In genomic region chr1:82517586-82517985, GRCh38 we compare ENCODE assay signal across 10 cellular contexts.
DNase-seq lines count a peak whose midpoint lies in the region; ATAC-seq and TF ChIP-seq lines count a peak whose summit lies in the region.
"Had no signal": no experiment of that assay in that cellular context is flagged by ENCODE, and none has a peak within 500 bp of the region (broad histone marks: within the 10 kb centered on the region; RNA-seq: fewer than 3 reads in every experiment).

No MANE protein-coding gene starts in this region.

- DNase-seq in SK-MEL-5 (ENCODE audit: low read depth, low spot score) (peak; percentile 40), fibroblast of mammary gland (ENCODE audit: low read depth) (peak; percentile 26), right lobe of liver (peak in 1 of 3 donors; percentile 51), upper lobe of right lung (no peak), DMS 273 treated with DMSO at 0.1 percent for 48 hours (lab: John Stamatoyannopoulos, UW) (no peak), MCF 10A (ENCODE audit: unreplicated experiment) (no peak)
- DNase-seq in naive thymus-derived CD4-positive, alpha-beta T cell: no peak
- DNase-seq: activated T-cell treated with anti-CD3 and anti-CD28 coated beads, Interleukin-2, amount 50 U/mL, for 4 hours; NCI-H510A had no signal

- no peaks in the 10 kb centered on the region for H3K4me1 Mint-ChIP-seq in naive thymus-derived CD4-positive, alpha-beta T cell
- no peaks in the 10 kb centered on the region for H3K4me1 Mint-ChIP-seq in MCF 10A (ENCODE audit: insufficient read depth, unreplicated experiment)

- CTCF ChIA-PET in naive thymus-derived CD4-positive, alpha-beta T cell (lab: Charles Lee): no interaction called here
- CTCF ChIA-PET in MCF 10A (lab: Yijun Ruan, JAX): interaction anchor here (0.6 to 1.1 kb wide), 4 partner anchors 10 to 257 kb away, joined by 3 to 4 read pairs (median 3); no protein-coding TSS in a partner anchor

- POLR2A ChIA-PET in naive thymus-derived CD4-positive, alpha-beta T cell (lab: Charles Lee): no interaction called here
- POLR2A ChIA-PET in MCF 10A (lab: Yijun Ruan, JAX): interaction anchor here (1.5 kb wide), 1 partner anchor 12 kb away, joined by 3 read pairs; no protein-coding TSS in a partner anchor

- H3K27ac ChIP-seq in right lobe of liver: no peak overlapping the region
- no peak overlapping the region for H3K27ac ChIP-seq in upper lobe of right lung
- no peak overlapping the region for H3K27ac ChIP-seq in naive thymus-derived CD4-positive, alpha-beta T cell (ENCODE audit: low read depth, low read length)

- no peaks in the 10 kb centered on the region for H3K27me3 ChIP-seq in right lobe of liver
- no peaks in the 10 kb centered on the region for H3K27me3 ChIP-seq in upper lobe of right lung
- no peaks in the 10 kb centered on the region for H3K27me3 ChIP-seq in naive thymus-derived CD4-positive, alpha-beta T cell (ENCODE audit: control insufficient read depth in 2 of 2, insufficient read depth in 2 of 2, low read length in 2 of 2)

- no peak overlapping the region for H3K27ac Mint-ChIP-seq in naive thymus-derived CD4-positive, alpha-beta T cell
- H3K27ac Mint-ChIP-seq in MCF 10A (ENCODE audit: low read depth, unreplicated experiment): no peak overlapping the region
- H3K27ac Mint-ChIP-seq: T-helper 2 cell treated with Interferon-gamma antibody and Interleukin-4, amounts not matched to agents 5 μg/mL and 100 μg/mL, for 36 hours had no signal

- in situ Hi-C loops in SK-MEL-5 (cut with HindIII; ENCODE audit: low pct_unique_long_range_greater_than_20kb, low sequenced_read_pairs): no loop called here

- BruUV-seq in MCF 10A (replicated peaks; lab: Mats Ljungman, UMichigan): no TSS peak

- peaks cover 0 to 11% (median 2%) of the 10 kb centered on the region in 4 donors for H3K4me1 ChIP-seq in right lobe of liver
- H3K4me1 ChIP-seq in upper lobe of right lung: no peaks in the 10 kb centered on the region
- H3K4me1 ChIP-seq in naive thymus-derived CD4-positive, alpha-beta T cell (ENCODE audit: control insufficient read depth in 2 of 2, insufficient read depth in 2 of 2, low read length in 2 of 2): no peaks in the 10 kb centered on the region

- H3K4me3 ChIP-seq in fibroblast of mammary gland (ENCODE audit: control insufficient read depth, low read depth, low read length) (no peak overlapping the region), right lobe of liver (no peak overlapping the region), upper lobe of right lung (no peak overlapping the region)
- no peak overlapping the region for H3K4me3 ChIP-seq in naive thymus-derived CD4-positive, alpha-beta T cell (ENCODE audit: low read length)

- H3K36me3 Mint-ChIP-seq in naive thymus-derived CD4-positive, alpha-beta T cell: no peaks in the 10 kb centered on the region
- H3K36me3 Mint-ChIP-seq in MCF 10A (ENCODE audit: insufficient read depth, unreplicated experiment): no peaks in the 10 kb centered on the region

- intact Hi-C loops in right lobe of liver (cut with DNase I): no loop called here
- intact Hi-C loops in upper lobe of right lung (cut with DNase I): no loop called here
- intact Hi-C loops in naive thymus-derived CD4-positive, alpha-beta T cell (cut with micrococcal nuclease): no loop called here
- intact Hi-C loops in MCF 10A (cut with micrococcal nuclease): no loop called here

- H3K4me3 Mint-ChIP-seq in naive thymus-derived CD4-positive, alpha-beta T cell: no peak overlapping the region
- no peak overlapping the region for H3K4me3 Mint-ChIP-seq in MCF 10A (ENCODE audit: unreplicated experiment)
- H3K4me3 Mint-ChIP-seq: activated T-cell treated with anti-CD3 and anti-CD28 coated beads, Interleukin-2, amount 50 U/mL, for 4 hours; T-helper 2 cell treated with Interferon-gamma antibody and Interleukin-4, amounts not matched to agents 5 μg/mL and 100 μg/mL, for 36 hours had no signal

- no peak for TF ChIP-seq POLR2A in right lobe of liver (IDR thresholded peaks at IDR 0.05)

- TF ChIP-seq CTCF in fibroblast of mammary gland (conservative IDR thresholded peaks at IDR 0.05; ENCODE audit: control insufficient read depth, insufficient read depth, low read depth, low read length) (no peak), right lobe of liver (IDR thresholded peaks at IDR 0.05) (peak in 1 of 4 donors; percentile 31), upper lobe of right lung (IDR thresholded peaks at IDR 0.05) (no peak), MCF 10A (IDR thresholded peaks at IDR 0.05; ENCODE audit: unreplicated experiment) (no peak)

- ATAC-seq in right lobe of liver: peak in 3 of 4 donors; percentile 39 to 60 (median 55)
- ATAC-seq in upper lobe of right lung: peak; percentile 35
- no peak for ATAC-seq in naive thymus-derived CD4-positive, alpha-beta T cell
- ATAC-seq: activated T-cell treated with anti-CD3 and anti-CD28 coated beads, Interleukin-2, amount 50 U/mL, for 4 hours had no signal

- H3K36me3 ChIP-seq in right lobe of liver (no peaks in the 10 kb centered on the region), upper lobe of right lung (no peaks in the 10 kb centered on the region)
- no peaks in the 10 kb centered on the region for H3K36me3 ChIP-seq in naive thymus-derived CD4-positive, alpha-beta T cell (ENCODE audit: control insufficient read depth in 2 of 3, insufficient read depth in 3 of 3, low read length in 3 of 3)

- no peaks in the 10 kb centered on the region for H3K9me3 ChIP-seq in right lobe of liver
- no peaks in the 10 kb centered on the region for H3K9me3 ChIP-seq in upper lobe of right lung
- H3K9me3 ChIP-seq in naive thymus-derived CD4-positive, alpha-beta T cell (ENCODE audit: control insufficient read depth in 2 of 3, low read length in 3 of 3): no peaks in the 10 kb centered on the region

- WGBS in right lobe of liver (ENCODE audit: insufficient coverage, low coverage, low lambda C conversion rate, missing lambda C conversion rate): no CpG with 5 or more reads among the region's 8 CpGs

- peaks cover 0 to 3% (median 0%) of the 10 kb centered on the region in 11 donors for H3K9me3 Mint-ChIP-seq in naive thymus-derived CD4-positive, alpha-beta T cell
- H3K9me3 Mint-ChIP-seq in MCF 10A (ENCODE audit: unreplicated experiment): no peaks in the 10 kb centered on the region
- H3K9me3 Mint-ChIP-seq: activated T-cell treated with anti-CD3 and anti-CD28 coated beads, Interleukin-2, amount 50 U/mL, for 4 hours; T-helper 2 cell treated with Interferon-gamma antibody and Interleukin-4, amounts not matched to agents 5 μg/mL and 100 μg/mL, for 36 hours had no signal

- peaks cover 0 to 4% (median 0%) of the 10 kb centered on the region in 5 donors for H3K27me3 Mint-ChIP-seq in naive thymus-derived CD4-positive, alpha-beta T cell
- no peaks in the 10 kb centered on the region for H3K27me3 Mint-ChIP-seq in MCF 10A (ENCODE audit: insufficient read depth, unreplicated experiment)

Comparison
In these comparisons a context has a peak if more than half of its experiments do, and no peak if none do; other contexts are left out.
1. DNase-seq: peak in SK-MEL-5 (single experiment) and fibroblast of mammary gland (single experiment); none in upper lobe of right lung (single experiment), naive thymus-derived CD4-positive, alpha-beta T cell (0 of 9), DMS 273 treated with DMSO at 0.1 percent for 48 hours (single experiment) and MCF 10A (single experiment).